Comparison of ENCODE assay signal across 1 cellular context in the genomic region with DNA sequence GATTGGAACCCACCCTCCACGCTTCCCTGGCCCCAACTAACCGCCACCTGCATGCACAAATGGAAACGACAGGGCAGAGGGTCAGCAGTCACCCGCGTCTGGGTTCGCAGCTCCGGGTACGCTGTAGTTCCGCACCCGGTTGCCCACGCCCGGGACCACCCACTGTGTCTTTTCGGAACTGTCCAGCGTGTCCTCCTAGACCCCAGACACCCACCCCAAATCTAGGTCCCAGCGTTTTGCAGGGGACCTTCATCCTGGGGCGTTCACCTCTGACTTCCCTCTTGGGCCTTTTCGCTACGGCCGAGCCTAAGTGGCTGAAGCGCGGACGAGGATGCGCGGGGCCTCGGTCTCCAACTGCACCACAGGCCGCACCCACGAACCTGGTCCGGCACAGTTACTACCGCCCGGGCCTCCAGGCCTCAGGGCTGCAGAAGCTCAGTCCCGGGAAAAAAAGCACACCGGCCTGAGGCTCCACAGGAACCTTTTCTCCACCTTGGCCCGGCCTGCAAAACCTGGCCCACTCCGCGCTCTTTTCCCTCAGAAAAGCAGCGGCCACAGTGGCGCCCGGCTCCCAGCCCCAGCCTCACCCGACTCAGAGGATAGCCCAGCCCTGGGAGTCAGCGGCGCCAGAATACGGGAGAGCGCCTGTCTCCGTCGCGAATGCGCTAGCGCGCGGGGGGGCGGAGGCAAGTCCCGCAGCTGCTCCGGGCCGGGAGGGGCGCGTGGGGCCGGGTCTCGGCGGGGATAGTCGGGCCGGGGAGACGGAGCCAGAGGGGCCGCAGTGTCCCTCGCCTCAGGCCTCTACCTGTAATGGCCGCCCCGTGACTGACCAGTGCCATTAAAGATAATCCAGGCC.
TF ChIP-seq lines count a peak whose summit lies in the region.

TSS of gene ZFP30 (minus strand) at position 633 of the 856 bp plus-strand sequence. CDS start 7,643 bp downstream, outside the sequence.

TF ChIP-seq in HepG2, 621 proteins besides CTCF, POLR2A, EP300 and RAD21 (continued from another document and continues in another):
- TF ChIP-seq, protein P1, sequence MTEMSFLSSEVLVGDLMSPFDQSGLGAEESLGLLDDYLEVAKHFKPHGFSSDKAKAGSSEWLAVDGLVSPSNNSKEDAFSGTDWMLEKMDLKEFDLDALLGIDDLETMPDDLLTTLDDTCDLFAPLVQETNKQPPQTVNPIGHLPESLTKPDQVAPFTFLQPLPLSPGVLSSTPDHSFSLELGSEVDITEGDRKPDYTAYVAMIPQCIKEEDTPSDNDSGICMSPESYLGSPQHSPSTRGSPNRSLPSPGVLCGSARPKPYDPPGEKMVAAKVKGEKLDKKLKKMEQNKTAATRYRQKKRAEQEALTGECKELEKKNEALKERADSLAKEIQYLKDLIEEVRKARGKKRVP (CRISPR knock-in tag; IDR thresholded peaks at IDR 0.05) = no peak; a peak in 1 of 4 replicates
- peak; percentile 73 for TF ChIP-seq MTF2 (CRISPR knock-in tag; IDR thresholded peaks at IDR 0.05; ENCODE audit: borderline replicate concordance)
- no peak for TF ChIP-seq DNMT1 (CRISPR knock-in tag; IDR thresholded peaks at IDR 0.05)
- TF ChIP-seq, protein P2, sequence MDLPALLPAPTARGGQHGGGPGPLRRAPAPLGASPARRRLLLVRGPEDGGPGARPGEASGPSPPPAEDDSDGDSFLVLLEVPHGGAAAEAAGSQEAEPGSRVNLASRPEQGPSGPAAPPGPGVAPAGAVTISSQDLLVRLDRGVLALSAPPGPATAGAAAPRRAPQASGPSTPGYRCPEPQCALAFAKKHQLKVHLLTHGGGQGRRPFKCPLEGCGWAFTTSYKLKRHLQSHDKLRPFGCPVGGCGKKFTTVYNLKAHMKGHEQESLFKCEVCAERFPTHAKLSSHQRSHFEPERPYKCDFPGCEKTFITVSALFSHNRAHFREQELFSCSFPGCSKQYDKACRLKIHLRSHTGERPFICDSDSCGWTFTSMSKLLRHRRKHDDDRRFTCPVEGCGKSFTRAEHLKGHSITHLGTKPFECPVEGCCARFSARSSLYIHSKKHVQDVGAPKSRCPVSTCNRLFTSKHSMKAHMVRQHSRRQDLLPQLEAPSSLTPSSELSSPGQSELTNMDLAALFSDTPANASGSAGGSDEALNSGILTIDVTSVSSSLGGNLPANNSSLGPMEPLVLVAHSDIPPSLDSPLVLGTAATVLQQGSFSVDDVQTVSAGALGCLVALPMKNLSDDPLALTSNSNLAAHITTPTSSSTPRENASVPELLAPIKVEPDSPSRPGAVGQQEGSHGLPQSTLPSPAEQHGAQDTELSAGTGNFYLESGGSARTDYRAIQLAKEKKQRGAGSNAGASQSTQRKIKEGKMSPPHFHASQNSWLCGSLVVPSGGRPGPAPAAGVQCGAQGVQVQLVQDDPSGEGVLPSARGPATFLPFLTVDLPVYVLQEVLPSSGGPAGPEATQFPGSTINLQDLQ (CRISPR knock-in tag; IDR thresholded peaks at IDR 0.05) = peak; percentile 70; the same call in 1 of the 2 replicates
- no peak for TF ChIP-seq ZNF136 (CRISPR knock-in tag; IDR thresholded peaks at IDR 0.05; ENCODE audit: low read depth)
- no peak for TF ChIP-seq RFX1 (IDR thresholded peaks at IDR 0.05)
- TF ChIP-seq SRF (IDR thresholded peaks at IDR 0.05; ENCODE audit: low read depth, low read length) = no peak
- TF ChIP-seq FOXA1 (IDR thresholded peaks at IDR 0.05) = no peak
- TF ChIP-seq FOXA1 (CRISPR knock-in tag; IDR thresholded peaks at IDR 0.05) = no peak; the same call in 1 of the 2 replicates
- no peak for TF ChIP-seq CEBPG (CRISPR knock-in tag; IDR thresholded peaks at IDR 0.05)
- TF ChIP-seq ZNF672 (CRISPR knock-in tag; IDR thresholded peaks at IDR 0.05) = no peak
- TF ChIP-seq ARNT2 (CRISPR knock-in tag; IDR thresholded peaks at IDR 0.05; ENCODE audit: low read depth) = 0 out of 2 replicates have a peak, but pooled peaks have one; percentile 14
- no peak for TF ChIP-seq HBP1 (CRISPR knock-in tag; IDR thresholded peaks at IDR 0.05; ENCODE audit: low read depth)
- peak; percentile 73 for TF ChIP-seq AGO2 (optimal IDR thresholded peaks at IDR 0.05; ENCODE audit: low read depth, low read length)
- 0 out of 2 replicates have a peak, but pooled peaks have one; percentile 19 for TF ChIP-seq SAP130 (CRISPR knock-in tag; IDR thresholded peaks at IDR 0.05; ENCODE audit: low read depth)
- no peak for TF ChIP-seq ZNF205 (CRISPR knock-in tag; IDR thresholded peaks at IDR 0.05)
- TF ChIP-seq SMYD3 (CRISPR knock-in tag; IDR thresholded peaks at IDR 0.05) = peak; percentile 21; the same call in 1 of the 2 replicates
- TF ChIP-seq PLSCR1 (CRISPR knock-in tag; IDR thresholded peaks at IDR 0.05; ENCODE audit: borderline replicate concordance) = no peak
- TF ChIP-seq, protein P3, sequence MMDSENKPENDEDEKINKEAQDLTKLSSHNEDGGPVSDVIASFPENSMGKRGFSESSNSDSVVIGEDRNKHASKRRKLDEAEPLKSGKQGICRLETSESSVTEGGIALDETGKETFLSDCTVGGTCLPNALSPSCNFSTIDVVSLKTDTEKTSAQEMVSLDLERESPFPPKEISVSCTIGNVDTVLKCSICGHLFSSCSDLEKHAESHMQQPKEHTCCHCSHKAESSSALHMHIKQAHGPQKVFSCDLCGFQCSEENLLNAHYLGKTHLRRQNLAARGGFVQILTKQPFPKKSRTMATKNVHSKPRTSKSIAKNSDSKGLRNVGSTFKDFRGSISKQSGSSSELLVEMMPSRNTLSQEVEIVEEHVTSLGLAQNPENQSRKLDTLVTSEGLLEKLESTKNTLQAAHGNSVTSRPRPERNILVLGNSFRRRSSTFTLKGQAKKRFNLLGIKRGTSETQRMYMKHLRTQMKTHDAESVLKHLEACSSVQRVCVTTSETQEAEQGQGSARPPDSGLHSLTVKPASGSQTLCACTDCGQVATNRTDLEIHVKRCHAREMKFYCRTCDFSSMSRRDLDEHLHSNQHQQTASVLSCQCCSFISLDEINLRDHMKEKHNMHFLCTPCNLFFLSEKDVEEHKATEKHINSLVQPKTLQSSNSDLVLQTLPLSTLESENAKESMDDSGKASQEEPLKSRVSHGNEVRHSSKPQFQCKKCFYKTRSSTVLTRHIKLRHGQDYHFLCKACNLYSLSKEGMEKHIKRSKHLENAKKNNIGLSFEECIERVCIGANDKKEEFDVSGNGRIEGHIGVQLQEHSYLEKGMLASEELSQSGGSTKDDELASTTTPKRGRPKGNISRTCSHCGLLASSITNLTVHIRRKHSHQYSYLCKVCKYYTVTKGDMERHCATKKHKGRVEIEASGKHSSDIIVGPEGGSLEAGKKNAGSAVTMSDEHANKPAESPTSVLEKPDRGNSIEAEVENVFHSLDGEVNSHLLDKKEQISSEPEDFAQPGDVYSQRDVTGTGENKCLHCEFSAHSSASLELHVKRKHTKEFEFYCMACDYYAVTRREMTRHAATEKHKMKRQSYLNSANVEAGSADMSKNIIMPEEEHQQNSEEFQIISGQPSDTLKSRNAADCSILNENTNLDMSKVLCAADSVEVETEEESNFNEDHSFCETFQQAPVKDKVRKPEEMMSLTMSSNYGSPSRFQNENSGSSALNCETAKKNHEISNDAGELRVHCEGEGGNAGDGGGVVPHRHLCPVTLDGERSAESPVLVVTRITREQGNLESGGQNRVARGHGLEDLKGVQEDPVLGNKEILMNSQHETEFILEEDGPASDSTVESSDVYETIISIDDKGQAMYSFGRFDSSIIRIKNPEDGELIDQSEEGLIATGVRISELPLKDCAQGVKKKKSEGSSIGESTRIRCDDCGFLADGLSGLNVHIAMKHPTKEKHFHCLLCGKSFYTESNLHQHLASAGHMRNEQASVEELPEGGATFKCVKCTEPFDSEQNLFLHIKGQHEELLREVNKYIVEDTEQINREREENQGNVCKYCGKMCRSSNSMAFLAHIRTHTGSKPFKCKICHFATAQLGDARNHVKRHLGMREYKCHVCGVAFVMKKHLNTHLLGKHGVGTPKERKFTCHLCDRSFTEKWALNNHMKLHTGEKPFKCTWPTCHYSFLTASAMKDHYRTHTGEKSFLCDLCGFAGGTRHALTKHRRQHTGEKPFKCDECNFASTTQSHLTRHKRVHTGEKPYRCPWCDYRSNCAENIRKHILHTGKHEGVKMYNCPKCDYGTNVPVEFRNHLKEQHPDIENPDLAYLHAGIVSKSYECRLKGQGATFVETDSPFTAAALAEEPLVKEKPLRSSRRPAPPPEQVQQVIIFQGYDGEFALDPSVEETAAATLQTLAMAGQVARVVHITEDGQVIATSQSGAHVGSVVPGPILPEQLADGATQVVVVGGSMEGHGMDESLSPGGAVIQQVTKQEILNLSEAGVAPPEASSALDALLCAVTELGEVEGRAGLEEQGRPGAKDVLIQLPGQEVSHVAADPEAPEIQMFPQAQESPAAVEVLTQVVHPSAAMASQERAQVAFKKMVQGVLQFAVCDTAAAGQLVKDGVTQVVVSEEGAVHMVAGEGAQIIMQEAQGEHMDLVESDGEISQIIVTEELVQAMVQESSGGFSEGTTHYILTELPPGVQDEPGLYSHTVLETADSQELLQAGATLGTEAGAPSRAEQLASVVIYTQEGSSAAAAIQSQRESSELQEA (CRISPR knock-in tag; IDR thresholded peaks at IDR 0.05; ENCODE audit: not compliant biosample characterization) = peak; percentile 37
- no peak for TF ChIP-seq GTF3A (CRISPR knock-in tag; conservative IDR thresholded peaks at IDR 0.05)
- peak; percentile 54 for TF ChIP-seq KMT2B (CRISPR knock-in tag; IDR thresholded peaks at IDR 0.05)
- TF ChIP-seq NFKB2 (CRISPR knock-in tag; IDR thresholded peaks at IDR 0.05; ENCODE audit: borderline replicate concordance) = no peak; the same call in 1 of the 2 replicates
- no peak for TF ChIP-seq CCAR2 (optimal IDR thresholded peaks at IDR 0.05; ENCODE audit: low read depth, low read length)
- TF ChIP-seq MED8 (CRISPR knock-in tag; IDR thresholded peaks at IDR 0.05; ENCODE audit: insufficient replicate concordance) = no peak
- TF ChIP-seq GATAD2A (CRISPR knock-in tag; IDR thresholded peaks at IDR 0.05) = 0 out of 2 replicates have a peak, but pooled peaks have one; percentile 25
- no peak for TF ChIP-seq ZEB1 (IDR thresholded peaks at IDR 0.05; ENCODE audit: insufficient replicate concordance, low read depth)
- no peak for TF ChIP-seq ADNP (CRISPR knock-in tag; IDR thresholded peaks at IDR 0.05)
- peak; percentile 64; the same call in 1 of the 2 replicates for TF ChIP-seq NKX3-1 (CRISPR knock-in tag; IDR thresholded peaks at IDR 0.05)
- no peak for TF ChIP-seq PLRG1 (conservative IDR thresholded peaks at IDR 0.05)
- TF ChIP-seq ZNF841 (CRISPR knock-in tag; IDR thresholded peaks at IDR 0.05; ENCODE audit: borderline replicate concordance) = no peak; the same call in 1 of the 2 replicates
- TF ChIP-seq, protein P4, sequence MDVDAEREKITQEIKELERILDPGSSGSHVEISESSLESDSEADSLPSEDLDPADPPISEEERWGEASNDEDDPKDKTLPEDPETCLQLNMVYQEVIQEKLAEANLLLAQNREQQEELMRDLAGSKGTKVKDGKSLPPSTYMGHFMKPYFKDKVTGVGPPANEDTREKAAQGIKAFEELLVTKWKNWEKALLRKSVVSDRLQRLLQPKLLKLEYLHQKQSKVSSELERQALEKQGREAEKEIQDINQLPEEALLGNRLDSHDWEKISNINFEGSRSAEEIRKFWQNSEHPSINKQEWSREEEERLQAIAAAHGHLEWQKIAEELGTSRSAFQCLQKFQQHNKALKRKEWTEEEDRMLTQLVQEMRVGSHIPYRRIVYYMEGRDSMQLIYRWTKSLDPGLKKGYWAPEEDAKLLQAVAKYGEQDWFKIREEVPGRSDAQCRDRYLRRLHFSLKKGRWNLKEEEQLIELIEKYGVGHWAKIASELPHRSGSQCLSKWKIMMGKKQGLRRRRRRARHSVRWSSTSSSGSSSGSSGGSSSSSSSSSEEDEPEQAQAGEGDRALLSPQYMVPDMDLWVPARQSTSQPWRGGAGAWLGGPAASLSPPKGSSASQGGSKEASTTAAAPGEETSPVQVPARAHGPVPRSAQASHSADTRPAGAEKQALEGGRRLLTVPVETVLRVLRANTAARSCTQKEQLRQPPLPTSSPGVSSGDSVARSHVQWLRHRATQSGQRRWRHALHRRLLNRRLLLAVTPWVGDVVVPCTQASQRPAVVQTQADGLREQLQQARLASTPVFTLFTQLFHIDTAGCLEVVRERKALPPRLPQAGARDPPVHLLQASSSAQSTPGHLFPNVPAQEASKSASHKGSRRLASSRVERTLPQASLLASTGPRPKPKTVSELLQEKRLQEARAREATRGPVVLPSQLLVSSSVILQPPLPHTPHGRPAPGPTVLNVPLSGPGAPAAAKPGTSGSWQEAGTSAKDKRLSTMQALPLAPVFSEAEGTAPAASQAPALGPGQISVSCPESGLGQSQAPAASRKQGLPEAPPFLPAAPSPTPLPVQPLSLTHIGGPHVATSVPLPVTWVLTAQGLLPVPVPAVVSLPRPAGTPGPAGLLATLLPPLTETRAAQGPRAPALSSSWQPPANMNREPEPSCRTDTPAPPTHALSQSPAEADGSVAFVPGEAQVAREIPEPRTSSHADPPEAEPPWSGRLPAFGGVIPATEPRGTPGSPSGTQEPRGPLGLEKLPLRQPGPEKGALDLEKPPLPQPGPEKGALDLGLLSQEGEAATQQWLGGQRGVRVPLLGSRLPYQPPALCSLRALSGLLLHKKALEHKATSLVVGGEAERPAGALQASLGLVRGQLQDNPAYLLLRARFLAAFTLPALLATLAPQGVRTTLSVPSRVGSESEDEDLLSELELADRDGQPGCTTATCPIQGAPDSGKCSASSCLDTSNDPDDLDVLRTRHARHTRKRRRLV (CRISPR knock-in tag; IDR thresholded peaks at IDR 0.05) = 0 out of 2 replicates have a peak, but pooled peaks have one; percentile 69
- TF ChIP-seq NCOA5 (CRISPR knock-in tag; IDR thresholded peaks at IDR 0.05) = no peak
